ENCODE assay signal across 1 cellular context in genomic region chr1:1574721-1575537, GRCh38.
TF ChIP-seq lines count a peak whose summit lies in the region.

SSU72 (minus strand) TSS chr1:1574863; CDS start chr1:1574557, 306 bp downstream.

TF ChIP-seq in WTC11, 78 proteins besides CTCF, POLR2A, EP300 and RAD21 (continued from another document):
- 0 out of 2 replicates have a peak, but pooled peaks have one; percentile 54 for TF ChIP-seq FOXP1 (CRISPR knock-in tag; IDR thresholded peaks at IDR 0.05; ENCODE audit: borderline replicate concordance)
- no peak for TF ChIP-seq KAT7 (CRISPR knock-in tag; IDR thresholded peaks at IDR 0.05; ENCODE audit: borderline replicate concordance)
- peak; percentile 100 for TF ChIP-seq CREM (CRISPR knock-in tag; IDR thresholded peaks at IDR 0.05)
- no peak for TF ChIP-seq E2F4 (CRISPR knock-in tag; IDR thresholded peaks at IDR 0.05; ENCODE audit: borderline replicate concordance, low read depth)
- peak; percentile 75 for TF ChIP-seq ETV6 (CRISPR knock-in tag; IDR thresholded peaks at IDR 0.05)
- no peak for TF ChIP-seq EMX1 (CRISPR knock-in tag; IDR thresholded peaks at IDR 0.05)
- TF ChIP-seq NFE2L1 (CRISPR knock-in tag; IDR thresholded peaks at IDR 0.05) = 0 out of 2 replicates have a peak, but pooled peaks have one; percentile 25
- TF ChIP-seq IRF2 (CRISPR knock-in tag; IDR thresholded peaks at IDR 0.05; ENCODE audit: borderline replicate concordance, low read depth) = no peak
- TF ChIP-seq PRRX2 (CRISPR knock-in tag; IDR thresholded peaks at IDR 0.05) = no peak; the same call in 1 of the 2 replicates
- TF ChIP-seq NFATC4 (CRISPR knock-in tag; IDR thresholded peaks at IDR 0.05) = no peak
- peak; percentile 94 for TF ChIP-seq ZBTB21 (CRISPR knock-in tag; IDR thresholded peaks at IDR 0.05; ENCODE audit: borderline replicate concordance)
- TF ChIP-seq ZNF416 (CRISPR knock-in tag; IDR thresholded peaks at IDR 0.05) = 0 out of 2 replicates have a peak, but pooled peaks have one; percentile 83
- TF ChIP-seq CREB1 (CRISPR knock-in tag; IDR thresholded peaks at IDR 0.05) = peak; percentile 95
- TF ChIP-seq OVOL2 (CRISPR knock-in tag; IDR thresholded peaks at IDR 0.05; ENCODE audit: borderline replicate concordance) = no peak
- TF ChIP-seq ZNF425 (CRISPR knock-in tag; conservative IDR thresholded peaks at IDR 0.05) = no peak
- peak; percentile 37; the same call in 1 of the 2 replicates for TF ChIP-seq SMAD3 (CRISPR knock-in tag; IDR thresholded peaks at IDR 0.05; ENCODE audit: borderline replicate concordance)
TF ChIP-seq in WTC11: peak in this region for 16.
